ENCODE assay signal across 9 cellular contexts in the genomic region with DNA sequence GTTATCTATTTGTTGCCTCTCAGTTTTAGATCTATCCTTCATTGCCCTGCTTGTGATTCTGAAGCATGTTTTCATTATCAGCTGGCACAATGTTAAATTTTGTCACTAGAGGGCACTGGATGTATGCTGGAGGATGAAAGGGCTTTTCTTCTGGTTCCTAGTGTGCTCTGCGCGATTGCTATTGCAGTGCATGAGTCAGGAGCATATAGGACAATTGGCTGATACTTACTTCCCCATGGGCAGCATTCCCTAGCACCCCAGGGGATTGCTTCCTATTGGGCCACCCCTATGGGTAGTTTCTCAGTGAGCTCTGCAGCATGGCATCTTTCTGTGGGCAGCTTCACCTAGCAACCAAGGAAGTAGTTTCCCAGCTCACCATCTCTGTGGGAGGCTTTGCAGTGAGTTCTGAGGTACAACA.
DNase-seq lines count a peak whose midpoint lies in the region; ATAC-seq, FAIRE-seq and TF ChIP-seq lines count a peak whose summit lies in the region.
"Had no signal": no experiment of that assay in that cellular context is flagged by ENCODE, and none has a peak within 500 bp of the region (broad histone marks: within the 10 kb centered on the region; RNA-seq: fewer than 3 reads in every experiment).

No MANE protein-coding gene starts in this region.

- in situ Hi-C loops in brain microvascular endothelial cell (cut with HindIII; ENCODE audit: low pct_ligation_motif_present, low sequenced_read_pairs) = no loop called here

- peak; percentile 92 for ATAC-seq in GM21447 (IDR thresholded peaks at IDR 0.05; ENCODE audit: unreplicated experiment)
- peak; percentile 91 for ATAC-seq in HG03521 (IDR thresholded peaks at IDR 0.05; ENCODE audit: unreplicated experiment)

- H3K4me3 ChIP-seq in brain microvascular endothelial cell (ENCODE audit: low read depth, low read length) = no peak overlapping the region

- CTCF ChIA-PET in activated CD4-positive, alpha-beta T cell treated with anti-CD3 and anti-CD28 coated beads, Interleukin-2, amount 10 ng/mL, durations not matched to agents 7 days and 5 days (lab: Charles Lee) = no interaction called here

- H3K36me3 ChIP-seq in brain microvascular endothelial cell (replicated peaks) = no peaks in the 10 kb centered on the region

- H3K27ac Mint-ChIP-seq in activated CD4-positive, alpha-beta T cell treated with anti-CD3 and anti-CD28 coated beads, Interleukin-2, amount 10 ng/mL, durations not matched to agents 7 days and 5 days = no peak overlapping the region

- H3K36me3 Mint-ChIP-seq in activated CD4-positive, alpha-beta T cell treated with anti-CD3 and anti-CD28 coated beads, Interleukin-2, amount 10 ng/mL, durations not matched to agents 7 days and 5 days (ENCODE audit: low read depth) = no peaks in the 10 kb centered on the region

- no peaks in the 10 kb centered on the region for H3K27me3 ChIP-seq in brain microvascular endothelial cell (replicated peaks)

- H3K4me1 Mint-ChIP-seq in activated CD4-positive, alpha-beta T cell treated with anti-CD3 and anti-CD28 coated beads, Interleukin-2, amount 10 ng/mL, durations not matched to agents 7 days and 5 days = no peaks in the 10 kb centered on the region

- no peaks in the 10 kb centered on the region for H3K9me3 Mint-ChIP-seq in activated CD4-positive, alpha-beta T cell treated with anti-CD3 and anti-CD28 coated beads, Interleukin-2, amount 10 ng/mL, durations not matched to agents 7 days and 5 days

- H3K27me3 Mint-ChIP-seq in activated CD4-positive, alpha-beta T cell treated with anti-CD3 and anti-CD28 coated beads, Interleukin-2, amount 10 ng/mL, durations not matched to agents 7 days and 5 days = no peaks in the 10 kb centered on the region

- POLR2A ChIA-PET in activated CD4-positive, alpha-beta T cell treated with anti-CD3 and anti-CD28 coated beads, Interleukin-2, amount 10 ng/mL, durations not matched to agents 7 days and 5 days (lab: Charles Lee) = no interaction called here

- DNase-seq in activated CD4-positive, alpha-beta T cell treated with anti-CD3 and anti-CD28 coated beads, Interleukin-2, amount 10 ng/mL, durations not matched to agents 7 days and 5 days = peak; percentile 16
- DNase-seq in activated CD4-positive, alpha-beta T cell treated with anti-CD3 and anti-CD28 coated beads, Interleukin-2, amount 50 U/mL, for 1 hour = no peak
- DNase-seq in NCI-H774 (lab: John Stamatoyannopoulos, UW) = peak; percentile 62
- DNase-seq in brain microvascular endothelial cell = peak; percentile 51
- peak; percentile 72 for DNase-seq in kidney glomerular epithelial cell (lab: John Stamatoyannopoulos, UW)
- peak; percentile 30 for DNase-seq in urothelium cell line (ENCODE audit: low spot score)

- H3K27ac ChIP-seq in brain microvascular endothelial cell = no peak overlapping the region

- H3K4me3 Mint-ChIP-seq in activated CD4-positive, alpha-beta T cell treated with anti-CD3 and anti-CD28 coated beads, Interleukin-2, amount 10 ng/mL, durations not matched to agents 7 days and 5 days = no peak overlapping the region

- no peak for FAIRE-seq in urothelium cell line (lab: Jason Lieb, UNC)
- FAIRE-seq: endometrium had no signal

- TF ChIP-seq CTCF in brain microvascular endothelial cell (IDR thresholded peaks at IDR 0.05; ENCODE audit: low read depth, low read length, missing control alignments) = peak; percentile 53
